ENCODE assay signal across 8 cellular contexts in genomic region chr12:81610955-81611889, GRCh38.
DNase-seq lines count a peak whose midpoint lies in the region; ATAC-seq, FAIRE-seq and TF ChIP-seq lines count a peak whose summit lies in the region.

No MANE protein-coding gene starts in this region.

- no peak for FAIRE-seq in A549 (lab: Jason Lieb, UNC)

- H3K4me2 ChIP-seq in A549: peak overlapping the region; percentile 58; the same call in 2 of the 3 replicates

- no peak for TF ChIP-seq POLR2A in A549 (IDR thresholded peaks at IDR 0.05; ENCODE audit: low read length)

- TF ChIP-seq RAD21 in A549 (conservative IDR thresholded peaks at IDR 0.05 in 1 of 2, IDR thresholded peaks at IDR 0.05 in 1 of 2): peak; percentile 20 to 40; a peak in 2 of 5 replicates

- TF ChIP-seq EP300 in A549 (IDR thresholded peaks at IDR 0.05): no peak

- H3K4me1 ChIP-seq in A549: no peaks in the 10 kb centered on the region

- no peak overlapping the region for H3K27ac Mint-ChIP-seq in stimulated activated memory B cell treated with anti-CD40 and anti-IgM and Interleukin-4, amounts not matched to agents 10 μg/mL and 1 μg/mL and 100 μg/mL, for 72 hours

- H3K27ac ChIP-seq in A549: no peak overlapping the region

- no peaks in the 10 kb centered on the region for H3K4me1 Mint-ChIP-seq in stimulated activated memory B cell treated with anti-CD40 and anti-IgM and Interleukin-4, amounts not matched to agents 10 μg/mL and 1 μg/mL and 100 μg/mL, for 72 hours

- 24% methylated on average over 13 of the region's 18 CpGs for WGBS in A549 (ENCODE audit: missing lambda C conversion rate)

- in situ Hi-C loops in astrocyte of the cerebellum (cut with HindIII; ENCODE audit: low sequenced_read_pairs): no loop called here

- no peaks in the 10 kb centered on the region for H3K36me3 Mint-ChIP-seq in stimulated activated memory B cell treated with anti-CD40 and anti-IgM and Interleukin-4, amounts not matched to agents 10 μg/mL and 1 μg/mL and 100 μg/mL, for 72 hours

- H3K4me3 Mint-ChIP-seq in stimulated activated memory B cell treated with anti-CD40 and anti-IgM and Interleukin-4, amounts not matched to agents 10 μg/mL and 1 μg/mL and 100 μg/mL, for 72 hours: no peak overlapping the region

- POLR2A ChIA-PET in A549 (lab: Yijun Ruan, JAX): no interaction called here

- H3K9me3 ChIP-seq in A549: no peaks in the 10 kb centered on the region

- TF ChIP-seq CTCF in A549 (IDR thresholded peaks at IDR 0.05): peak; percentile 5; the same call in 1 of the 3 replicates
- TF ChIP-seq CTCF in astrocyte of the cerebellum (IDR thresholded peaks at IDR 0.05; ENCODE audit: low read depth, low read length, missing control alignments): peak; percentile 49

- no peaks in the 10 kb centered on the region for H3K9me3 Mint-ChIP-seq in stimulated activated memory B cell treated with anti-CD40 and anti-IgM and Interleukin-4, amounts not matched to agents 10 μg/mL and 1 μg/mL and 100 μg/mL, for 72 hours

- CTCF ChIA-PET in A549 (lab: Yijun Ruan, JAX): interaction anchor here (1.1 to 1.6 kb wide), 4 partner anchors 15 to 161 kb away, joined by 3 to 11 read pairs (median 4); no protein-coding TSS in a partner anchor

- no peaks in the 10 kb centered on the region for H3K27me3 Mint-ChIP-seq in stimulated activated memory B cell treated with anti-CD40 and anti-IgM and Interleukin-4, amounts not matched to agents 10 μg/mL and 1 μg/mL and 100 μg/mL, for 72 hours

- H3K4me3 ChIP-seq in A549: no peak overlapping the region
- H3K4me3 ChIP-seq in astrocyte of the cerebellum (ENCODE audit: low read depth, low read length): no peak overlapping the region

- ATAC-seq in A549 (peak; percentile 89 to 98), GM18858 (IDR thresholded peaks at IDR 0.05; ENCODE audit: unreplicated experiment) (peak; percentile 75), HG03565 (IDR thresholded peaks at IDR 0.05; ENCODE audit: unreplicated experiment) (peak; percentile 72), HG03039 (IDR thresholded peaks at IDR 0.05; ENCODE audit: unreplicated experiment) (no peak)
- peak; percentile 34 for ATAC-seq in stimulated activated memory B cell treated with anti-CD40 and anti-IgM and Interleukin-4, amounts not matched to agents 10 μg/mL and 1 μg/mL and 100 μg/mL, for 72 hours

- DNase-seq in A549 (ENCODE audit: low read depth in 1 of 2, low spot score in 1 of 2) (peak; percentile 3 to 51), astrocyte of the cerebellum (ENCODE audit: low read depth) (no peak), NCI-H345 (lab: John Stamatoyannopoulos, UW) (no peak), SKM-1 (lab: John Stamatoyannopoulos, UW; ENCODE audit: unreplicated experiment) (no peak)

TF ChIP-seq in A549, 52 proteins besides CTCF, POLR2A, EP300 and RAD21:
- TF ChIP-seq REST (IDR thresholded peaks at IDR 0.05) (no peak), CHD2 (IDR thresholded peaks at IDR 0.05; ENCODE audit: low read length, partially characterized antibody) (no peak), FOSB (CRISPR knock-in tag; IDR thresholded peaks at IDR 0.05) (no peak), ELK1 (IDR thresholded peaks at IDR 0.05; ENCODE audit: low read depth, low read length) (no peak), MAX (IDR thresholded peaks at IDR 0.05) (no peak), FOSL2 (IDR thresholded peaks at IDR 0.05) (no peak), FOSL2 (CRISPR knock-in tag; IDR thresholded peaks at IDR 0.05) (no peak), POLR2AphosphoS2 (conservative IDR thresholded peaks at IDR 0.05; ENCODE audit: low read length) (no peak), ZC3H11A (IDR thresholded peaks at IDR 0.05) (no peak), ZSCAN20 (CRISPR knock-in tag; IDR thresholded peaks at IDR 0.05) (no peak), NPAS2 (CRISPR knock-in tag; IDR thresholded peaks at IDR 0.05; ENCODE audit: borderline replicate concordance) (no peak), HDAC2 (IDR thresholded peaks at IDR 0.05) (no peak), NFE2L2 (conservative IDR thresholded peaks at IDR 0.05; ENCODE audit: low read length) (no peak), FOXS1 (CRISPR knock-in tag; IDR thresholded peaks at IDR 0.05) (no peak), HMGXB4 (CRISPR knock-in tag; IDR thresholded peaks at IDR 0.05; ENCODE audit: borderline replicate concordance) (no peak), SREBF2 (IDR thresholded peaks at IDR 0.05) (no peak), E2F6 (IDR thresholded peaks at IDR 0.05; ENCODE audit: borderline replicate concordance, low read depth) (no peak), MYC (IDR thresholded peaks at IDR 0.05; ENCODE audit: borderline replicate concordance, low read length) (no peak)

Comparison
In these comparisons a context has a peak if more than half of its experiments do, and no peak if none do; other contexts are left out.
1. DNase-seq: peak in A549 (2 of 2); none in astrocyte of the cerebellum (single experiment), NCI-H345 (single experiment) and SKM-1 (single experiment).